ENCODE assay signal across 1 cellular context in genomic region chr2:85066006-85066405, GRCh38.
TF ChIP-seq lines count a peak whose summit lies in the region.

No MANE protein-coding gene starts in this region.

TF ChIP-seq in GM23338, 12 proteins besides CTCF, POLR2A, EP300 and RAD21 (continued from another document):
- TF ChIP-seq ZNF462 (CRISPR knock-in tag; IDR thresholded peaks at IDR 0.05) (no peak), CREB1 (CRISPR knock-in tag; IDR thresholded peaks at IDR 0.05; ENCODE audit: low read depth) (no peak), POLR2AphosphoS5 (IDR thresholded peaks at IDR 0.05; ENCODE audit: low read depth) (no peak), EZH2phosphoT487 (IDR thresholded peaks at IDR 0.05; ENCODE audit: unreplicated experiment) (no peak), ZNF331 (CRISPR knock-in tag; IDR thresholded peaks at IDR 0.05; ENCODE audit: low read depth) (no peak), EZH2 (IDR thresholded peaks at IDR 0.05; ENCODE audit: low read depth, unreplicated experiment) (no peak), JUNB (IDR thresholded peaks at IDR 0.05; ENCODE audit: unreplicated experiment) (no peak), ETS1 (IDR thresholded peaks at IDR 0.05) (no peak), ZNF114 (CRISPR knock-in tag; IDR thresholded peaks at IDR 0.05) (no peak), NANOG (IDR thresholded peaks at IDR 0.05; ENCODE audit: borderline replicate concordance) (no peak), STAT1 (IDR thresholded peaks at IDR 0.05; ENCODE audit: unreplicated experiment) (no peak)
